1 cellular context compared by ENCODE assay signal in genomic region chr4:30181512-30181911, GRCh38.
TF ChIP-seq lines count a peak whose summit lies in the region.

No MANE protein-coding gene starts in this region.

TF ChIP-seq in GM23338, 12 proteins besides CTCF, POLR2A, EP300 and RAD21 (continued from another document):
- TF ChIP-seq ZNF462 (CRISPR knock-in tag; IDR thresholded peaks at IDR 0.05) (no peak), NANOG (IDR thresholded peaks at IDR 0.05; ENCODE audit: borderline replicate concordance) (no peak), JUNB (IDR thresholded peaks at IDR 0.05; ENCODE audit: unreplicated experiment) (no peak), POLR2AphosphoS5 (IDR thresholded peaks at IDR 0.05; ENCODE audit: low read depth) (no peak)
